1 cellular context compared by ENCODE assay signal in the genomic region with DNA sequence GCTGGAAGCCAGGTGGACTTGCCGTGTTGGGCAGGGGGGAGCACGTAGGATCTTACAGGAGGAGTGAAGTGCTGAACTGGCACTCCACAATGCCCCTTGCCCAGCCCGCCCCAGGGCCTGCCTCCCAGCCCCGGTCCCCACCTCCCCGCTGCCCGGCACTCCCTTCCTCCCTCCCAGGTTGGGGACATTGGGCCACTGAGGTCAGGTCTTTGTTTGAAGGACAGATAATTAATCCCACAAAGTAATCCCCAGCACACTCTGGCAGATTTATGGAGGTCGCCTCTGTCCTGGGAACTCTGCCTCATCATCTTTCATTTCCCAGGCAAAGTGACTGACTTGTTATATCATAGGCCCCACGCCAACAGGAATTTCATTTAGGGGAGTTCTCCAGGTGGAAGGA.
TF ChIP-seq lines count a peak whose summit lies in the region.

No MANE protein-coding gene starts in this region.

TF ChIP-seq in K562, 482 proteins besides CTCF, POLR2A, EP300 and RAD21 (continued from another document):
- TF ChIP-seq, protein P1, sequence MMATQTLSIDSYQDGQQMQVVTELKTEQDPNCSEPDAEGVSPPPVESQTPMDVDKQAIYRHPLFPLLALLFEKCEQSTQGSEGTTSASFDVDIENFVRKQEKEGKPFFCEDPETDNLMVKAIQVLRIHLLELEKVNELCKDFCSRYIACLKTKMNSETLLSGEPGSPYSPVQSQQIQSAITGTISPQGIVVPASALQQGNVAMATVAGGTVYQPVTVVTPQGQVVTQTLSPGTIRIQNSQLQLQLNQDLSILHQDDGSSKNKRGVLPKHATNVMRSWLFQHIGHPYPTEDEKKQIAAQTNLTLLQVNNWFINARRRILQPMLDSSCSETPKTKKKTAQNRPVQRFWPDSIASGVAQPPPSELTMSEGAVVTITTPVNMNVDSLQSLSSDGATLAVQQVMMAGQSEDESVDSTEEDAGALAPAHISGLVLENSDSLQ (IDR thresholded peaks at IDR 0.05): peak; percentile 34; the same call in 1 of the 2 replicates
- TF ChIP-seq, protein P2, sequence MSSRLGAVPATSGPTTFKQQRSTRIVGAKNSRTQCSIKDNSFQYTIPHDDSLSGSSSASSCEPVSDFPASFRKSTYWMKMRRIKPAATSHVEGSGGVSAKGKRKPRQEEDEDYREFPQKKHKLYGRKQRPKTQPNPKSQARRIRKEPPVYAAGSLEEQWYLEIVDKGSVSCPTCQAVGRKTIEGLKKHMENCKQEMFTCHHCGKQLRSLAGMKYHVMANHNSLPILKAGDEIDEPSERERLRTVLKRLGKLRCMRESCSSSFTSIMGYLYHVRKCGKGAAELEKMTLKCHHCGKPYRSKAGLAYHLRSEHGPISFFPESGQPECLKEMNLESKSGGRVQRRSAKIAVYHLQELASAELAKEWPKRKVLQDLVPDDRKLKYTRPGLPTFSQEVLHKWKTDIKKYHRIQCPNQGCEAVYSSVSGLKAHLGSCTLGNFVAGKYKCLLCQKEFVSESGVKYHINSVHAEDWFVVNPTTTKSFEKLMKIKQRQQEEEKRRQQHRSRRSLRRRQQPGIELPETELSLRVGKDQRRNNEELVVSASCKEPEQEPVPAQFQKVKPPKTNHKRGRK (tag; IDR thresholded peaks at IDR 0.05): no peak
- TF ChIP-seq POLR2AphosphoS2 (IDR thresholded peaks at IDR 0.05; ENCODE audit: low read length) (no peak), SIRT6 (IDR thresholded peaks at IDR 0.05; ENCODE audit: low read depth, low read length) (no peak), HNRNPH1 (optimal IDR thresholded peaks at IDR 0.05; ENCODE audit: low read depth, low read length) (no peak), KLF13 (tag; IDR thresholded peaks at IDR 0.05; ENCODE audit: borderline replicate concordance, low read depth) (no peak)
